Comparison of ENCODE assay signal across 11 cellular contexts in genomic region chr1:119141660-119142059, GRCh38. TPM values are rescaled to one million over a fixed set of nuclear protein-coding genes. Genes with fewer than 3 reads are reported as not detected.
DNase-seq lines count a peak whose midpoint lies in the region; ATAC-seq, FAIRE-seq and TF ChIP-seq lines count a peak whose summit lies in the region.
"Had no signal": no experiment of that assay in that cellular context is flagged by ENCODE, and none has a peak within 500 bp of the region (broad histone marks: within the 10 kb centered on the region; RNA-seq: fewer than 3 reads in every experiment).

No MANE protein-coding gene starts in this region.

- intact Hi-C loops in A673 (cut with micrococcal nuclease; ENCODE audit: unreplicated experiment): no loop called here
- intact Hi-C loops in Panc1 (cut with micrococcal nuclease; ENCODE audit: unreplicated experiment): no loop called here

- TF ChIP-seq CTCF in A673 (conservative IDR thresholded peaks at IDR 0.05; ENCODE audit: low read depth, low read length) (no peak), Panc1 (IDR thresholded peaks at IDR 0.05) (no peak), fibroblast of villous mesenchyme (IDR thresholded peaks at IDR 0.05; ENCODE audit: insufficient read depth, low read depth, low read length) (no peak)

- FAIRE-seq in H54 (lab: Jason Lieb, UNC): peak; percentile 41

- no peaks in the 10 kb centered on the region for H3K36me3 ChIP-seq in A673 (ENCODE audit: insufficient read depth, low read length, poor library complexity, severe bottlenecking)
- no peaks in the 10 kb centered on the region for H3K36me3 ChIP-seq in Panc1 (ENCODE audit: control insufficient read depth, insufficient read depth, low read length)
- H3K36me3 ChIP-seq: brain microvascular endothelial cell had no signal

- no peaks in the 10 kb centered on the region for H3K9me3 ChIP-seq in A673 (ENCODE audit: low read depth, low read length, poor library complexity, severe bottlenecking)
- H3K9me3 ChIP-seq in Panc1 (ENCODE audit: control insufficient read depth, insufficient read depth, low read depth, low read length): no peaks in the 10 kb centered on the region
- H3K9me3 ChIP-seq: mucosa of descending colon had no signal

- in situ Hi-C loops in Panc1 (cut with HindIII; ENCODE audit: low pct_unique_long_range_greater_than_20kb, low sequenced_read_pairs): no loop called here

- H3K27ac ChIP-seq in A673 (ENCODE audit: low read depth, low read length, poor library complexity, severe bottlenecking) (no peak overlapping the region), Panc1 (ENCODE audit: low read length) (peak overlapping the region; percentile 89)

- ATAC-seq in Panc1: no peak
- ATAC-seq in HG03196 (IDR thresholded peaks at IDR 0.05; ENCODE audit: unreplicated experiment): no peak

- CTCF ChIA-PET in A673 (lab: Charles Lee) (no interaction called here), Panc1 (lab: Charles Lee) (no interaction called here)

- BruUV-seq in A673 (replicated peaks; lab: Mats Ljungman, UMichigan): no TSS peak
- no TSS peak for BruUV-seq in Panc1 (replicated peaks; lab: Mats Ljungman, UMichigan)

- no peak for DNase-seq in A673 (ENCODE audit: low spot score)
- DNase-seq in H54 (ENCODE audit: insufficient read length, low spot score): no peak
- DNase-seq in Panc1 (ENCODE audit: low read depth, low spot score): no peak
- DNase-seq in fibroblast of villous mesenchyme (ENCODE audit: low read depth): no peak
- DNase-seq in COR-L47 (lab: John Stamatoyannopoulos, UW): no peak
- DNase-seq in SK-N-DZ (ENCODE audit: low spot score): no peak
- no peak for DNase-seq in amygdala (lab: John Stamatoyannopoulos, UW)
- DNase-seq: AML-193 had no signal

- TF ChIP-seq POLR2A in H54 (IDR thresholded peaks at IDR 0.05; ENCODE audit: low read depth, low read length): no peak

- POLR2A ChIA-PET in A673 (lab: Charles Lee; ENCODE audit: low non-redundant PET): no interaction called here
- POLR2A ChIA-PET in Panc1 (lab: Charles Lee): no interaction called here

- H3K27me3 ChIP-seq in A673 (replicated peaks; ENCODE audit: insufficient read depth, low read depth, low read length, poor library complexity): no peaks in the 10 kb centered on the region
- H3K27me3 ChIP-seq in Panc1 (ENCODE audit: control insufficient read depth, insufficient read depth, low read length): no peaks in the 10 kb centered on the region
- H3K27me3 ChIP-seq: brain microvascular endothelial cell had no signal

- peak overlapping the region; percentile 53 for H3K4me3 ChIP-seq in A673 (ENCODE audit: low read depth, low read length, poor library complexity, severe bottlenecking)
- peak overlapping the region; percentile 69 to 75 for H3K4me3 ChIP-seq in Panc1 (ENCODE audit: low read depth in 2 of 2, low read length in 2 of 2)
- H3K4me3 ChIP-seq in fibroblast of villous mesenchyme (ENCODE audit: low read depth, low read length): peak overlapping the region; percentile 90
- H3K4me3 ChIP-seq: mucosa of descending colon had no signal

- H3K4me1 ChIP-seq in A673 (ENCODE audit: insufficient read depth, low read length, poor library complexity, severe bottlenecking): peaks cover 18% of the 10 kb centered on the region
- no peaks in the 10 kb centered on the region for H3K4me1 ChIP-seq in Panc1 (ENCODE audit: control insufficient read depth, insufficient read depth, low read length)

RNA-seq across cellular contexts. Expression of gene WARS2, which starts 1.2 kb away (rescaled TPM):
- 13.0 and 13.3 TPM in 2 replicates for total RNA-seq in A673 (2021)
- total RNA-seq in Panc1 (2021; ENCODE audit: unreplicated experiment): 6.6 TPM
- polyA plus RNA-seq in Panc1 (2012; ENCODE audit: insufficient read length): 6.2 TPM
- total RNA-seq in fibroblast of villous mesenchyme: 20.3 TPM in 2 replicates
- 5.4 and 8.2 TPM in 2 replicates for polyA plus RNA-seq in SK-N-DZ (2014; cell fraction: cytosol; rRNA removed)
- 4.0 and 6.7 TPM in 2 replicates for polyA plus RNA-seq in SK-N-DZ (2014; cell fraction: nucleus; rRNA removed)
